Comparison of ENCODE assay signal across 1 cellular context in the genomic region with DNA sequence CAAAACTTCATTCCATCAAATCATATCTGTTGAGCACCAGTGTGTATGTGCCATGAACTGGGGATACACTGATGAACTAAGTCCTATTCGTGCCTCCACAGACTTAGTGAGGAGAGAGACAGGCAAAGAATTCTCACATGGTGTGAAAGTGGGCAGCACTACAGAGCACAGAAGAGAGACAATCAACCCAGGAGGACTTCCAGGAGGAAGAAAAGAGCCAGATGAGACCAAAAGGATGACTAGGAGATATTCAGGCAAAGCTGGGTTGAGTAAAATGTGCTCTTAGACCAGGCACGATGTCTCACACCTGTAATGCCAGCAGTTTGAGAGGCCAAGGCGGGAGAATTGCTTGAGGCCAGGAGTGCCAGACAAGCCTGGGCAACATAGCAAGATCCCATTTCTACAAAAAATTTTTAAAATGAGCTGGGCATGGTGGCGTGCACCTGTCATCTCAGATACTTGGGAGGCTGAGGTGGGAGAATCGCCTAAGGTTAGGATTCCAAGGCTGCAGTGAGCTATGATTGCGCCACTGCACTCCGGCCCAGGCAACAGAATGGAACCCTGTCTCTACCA.
TF ChIP-seq lines count a peak whose summit lies in the region.

No MANE protein-coding gene starts in this region.

TF ChIP-seq in K562, 482 proteins besides CTCF, POLR2A, EP300 and RAD21:
- TF ChIP-seq, protein P1, sequence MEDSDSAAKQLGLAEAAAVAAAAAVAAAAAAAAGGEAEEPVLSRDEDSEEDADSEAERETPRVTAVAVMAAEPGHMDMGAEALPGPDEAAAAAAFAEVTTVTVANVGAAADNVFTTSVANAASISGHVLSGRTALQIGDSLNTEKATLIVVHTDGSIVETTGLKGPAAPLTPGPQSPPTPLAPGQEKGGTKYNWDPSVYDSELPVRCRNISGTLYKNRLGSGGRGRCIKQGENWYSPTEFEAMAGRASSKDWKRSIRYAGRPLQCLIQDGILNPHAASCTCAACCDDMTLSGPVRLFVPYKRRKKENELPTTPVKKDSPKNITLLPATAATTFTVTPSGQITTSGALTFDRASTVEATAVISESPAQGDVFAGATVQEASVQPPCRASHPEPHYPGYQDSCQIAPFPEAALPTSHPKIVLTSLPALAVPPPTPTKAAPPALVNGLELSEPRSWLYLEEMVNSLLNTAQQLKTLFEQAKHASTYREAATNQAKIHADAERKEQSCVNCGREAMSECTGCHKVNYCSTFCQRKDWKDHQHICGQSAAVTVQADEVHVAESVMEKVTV (CRISPR knock-in tag; IDR thresholded peaks at IDR 0.05), result no peak
- TF ChIP-seq BCOR (IDR thresholded peaks at IDR 0.05) (peak; percentile 45; the same call in 1 of the 2 replicates), ZFP36 (IDR thresholded peaks at IDR 0.05; ENCODE audit: low read depth, low read length, partially characterized antibody) (peak; percentile 84), RBM25 (IDR thresholded peaks at IDR 0.05; ENCODE audit: low read depth, low read length, severe bottlenecking) (peak; percentile 68), RBM34 (IDR thresholded peaks at IDR 0.05; ENCODE audit: borderline replicate concordance, insufficient read depth, low read length) (no peak), TBL1XR1 (IDR thresholded peaks at IDR 0.05; ENCODE audit: low read length in 2 of 2) (no peak), NR2F6 (CRISPR knock-in tag; IDR thresholded peaks at IDR 0.05) (no peak), MTA1 (IDR thresholded peaks at IDR 0.05; ENCODE audit: borderline replicate concordance) (no peak), ZNF146 (CRISPR knock-in tag; IDR thresholded peaks at IDR 0.05; ENCODE audit: unreplicated experiment) (no peak), CREB5 (CRISPR knock-in tag; IDR thresholded peaks at IDR 0.05) (no peak), KDM1A (IDR thresholded peaks at IDR 0.05) (no peak), ZSCAN29 (IDR thresholded peaks at IDR 0.05) (no peak), ZNF316 (IDR thresholded peaks at IDR 0.05) (no peak), KLF10 (CRISPR knock-in tag; IDR thresholded peaks at IDR 0.05) (no peak), RBM39 (optimal IDR thresholded peaks at IDR 0.05; ENCODE audit: low read depth, low read length) (no peak), ZNF384 (IDR thresholded peaks at IDR 0.05; ENCODE audit: low read depth, low read length) (no peak), FUS (optimal IDR thresholded peaks at IDR 0.05; ENCODE audit: low read depth, low read length) (no peak), IFI16 (CRISPR knock-in tag; IDR thresholded peaks at IDR 0.05) (no peak), SREBF2 (CRISPR knock-in tag; IDR thresholded peaks at IDR 0.05) (no peak), ZNF121 (CRISPR knock-in tag; conservative IDR thresholded peaks at IDR 0.05) (peak; percentile 95), NCOA1 (IDR thresholded peaks at IDR 0.05; ENCODE audit: low read depth) (no peak), FOXP4 (CRISPR knock-in tag; IDR thresholded peaks at IDR 0.05; ENCODE audit: borderline replicate concordance) (no peak), ZNF589 (CRISPR knock-in tag; IDR thresholded peaks at IDR 0.05; ENCODE audit: low read depth) (no peak), TAF1 (IDR thresholded peaks at IDR 0.05; ENCODE audit: control insufficient read depth, extremely low read depth, insufficient read depth, low read length, severe bottlenecking) (no peak), ZNF134 (CRISPR knock-in tag; conservative IDR thresholded peaks at IDR 0.05) (no peak)
- TF ChIP-seq, protein P2, sequence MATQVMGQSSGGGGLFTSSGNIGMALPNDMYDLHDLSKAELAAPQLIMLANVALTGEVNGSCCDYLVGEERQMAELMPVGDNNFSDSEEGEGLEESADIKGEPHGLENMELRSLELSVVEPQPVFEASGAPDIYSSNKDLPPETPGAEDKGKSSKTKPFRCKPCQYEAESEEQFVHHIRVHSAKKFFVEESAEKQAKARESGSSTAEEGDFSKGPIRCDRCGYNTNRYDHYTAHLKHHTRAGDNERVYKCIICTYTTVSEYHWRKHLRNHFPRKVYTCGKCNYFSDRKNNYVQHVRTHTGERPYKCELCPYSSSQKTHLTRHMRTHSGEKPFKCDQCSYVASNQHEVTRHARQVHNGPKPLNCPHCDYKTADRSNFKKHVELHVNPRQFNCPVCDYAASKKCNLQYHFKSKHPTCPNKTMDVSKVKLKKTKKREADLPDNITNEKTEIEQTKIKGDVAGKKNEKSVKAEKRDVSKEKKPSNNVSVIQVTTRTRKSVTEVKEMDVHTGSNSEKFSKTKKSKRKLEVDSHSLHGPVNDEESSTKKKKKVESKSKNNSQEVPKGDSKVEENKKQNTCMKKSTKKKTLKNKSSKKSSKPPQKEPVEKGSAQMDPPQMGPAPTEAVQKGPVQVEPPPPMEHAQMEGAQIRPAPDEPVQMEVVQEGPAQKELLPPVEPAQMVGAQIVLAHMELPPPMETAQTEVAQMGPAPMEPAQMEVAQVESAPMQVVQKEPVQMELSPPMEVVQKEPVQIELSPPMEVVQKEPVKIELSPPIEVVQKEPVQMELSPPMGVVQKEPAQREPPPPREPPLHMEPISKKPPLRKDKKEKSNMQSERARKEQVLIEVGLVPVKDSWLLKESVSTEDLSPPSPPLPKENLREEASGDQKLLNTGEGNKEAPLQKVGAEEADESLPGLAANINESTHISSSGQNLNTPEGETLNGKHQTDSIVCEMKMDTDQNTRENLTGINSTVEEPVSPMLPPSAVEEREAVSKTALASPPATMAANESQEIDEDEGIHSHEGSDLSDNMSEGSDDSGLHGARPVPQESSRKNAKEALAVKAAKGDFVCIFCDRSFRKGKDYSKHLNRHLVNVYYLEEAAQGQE (CRISPR knock-in tag; IDR thresholded peaks at IDR 0.05; ENCODE audit: low read depth), result no peak
- TF ChIP-seq, protein P3, sequence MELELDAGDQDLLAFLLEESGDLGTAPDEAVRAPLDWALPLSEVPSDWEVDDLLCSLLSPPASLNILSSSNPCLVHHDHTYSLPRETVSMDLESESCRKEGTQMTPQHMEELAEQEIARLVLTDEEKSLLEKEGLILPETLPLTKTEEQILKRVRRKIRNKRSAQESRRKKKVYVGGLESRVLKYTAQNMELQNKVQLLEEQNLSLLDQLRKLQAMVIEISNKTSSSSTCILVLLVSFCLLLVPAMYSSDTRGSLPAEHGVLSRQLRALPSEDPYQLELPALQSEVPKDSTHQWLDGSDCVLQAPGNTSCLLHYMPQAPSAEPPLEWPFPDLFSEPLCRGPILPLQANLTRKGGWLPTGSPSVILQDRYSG (tag; conservative IDR thresholded peaks at IDR 0.05; ENCODE audit: low read depth), result no peak
- TF ChIP-seq, protein P4, sequence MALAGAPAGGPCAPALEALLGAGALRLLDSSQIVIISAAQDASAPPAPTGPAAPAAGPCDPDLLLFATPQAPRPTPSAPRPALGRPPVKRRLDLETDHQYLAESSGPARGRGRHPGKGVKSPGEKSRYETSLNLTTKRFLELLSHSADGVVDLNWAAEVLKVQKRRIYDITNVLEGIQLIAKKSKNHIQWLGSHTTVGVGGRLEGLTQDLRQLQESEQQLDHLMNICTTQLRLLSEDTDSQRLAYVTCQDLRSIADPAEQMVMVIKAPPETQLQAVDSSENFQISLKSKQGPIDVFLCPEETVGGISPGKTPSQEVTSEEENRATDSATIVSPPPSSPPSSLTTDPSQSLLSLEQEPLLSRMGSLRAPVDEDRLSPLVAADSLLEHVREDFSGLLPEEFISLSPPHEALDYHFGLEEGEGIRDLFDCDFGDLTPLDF (CRISPR knock-in tag; IDR thresholded peaks at IDR 0.05), result no peak
- TF ChIP-seq, protein P5, sequence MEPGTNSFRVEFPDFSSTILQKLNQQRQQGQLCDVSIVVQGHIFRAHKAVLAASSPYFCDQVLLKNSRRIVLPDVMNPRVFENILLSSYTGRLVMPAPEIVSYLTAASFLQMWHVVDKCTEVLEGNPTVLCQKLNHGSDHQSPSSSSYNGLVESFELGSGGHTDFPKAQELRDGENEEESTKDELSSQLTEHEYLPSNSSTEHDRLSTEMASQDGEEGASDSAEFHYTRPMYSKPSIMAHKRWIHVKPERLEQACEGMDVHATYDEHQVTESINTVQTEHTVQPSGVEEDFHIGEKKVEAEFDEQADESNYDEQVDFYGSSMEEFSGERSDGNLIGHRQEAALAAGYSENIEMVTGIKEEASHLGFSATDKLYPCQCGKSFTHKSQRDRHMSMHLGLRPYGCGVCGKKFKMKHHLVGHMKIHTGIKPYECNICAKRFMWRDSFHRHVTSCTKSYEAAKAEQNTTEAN (CRISPR knock-in tag; IDR thresholded peaks at IDR 0.05), result no peak
- TF ChIP-seq, protein P6, sequence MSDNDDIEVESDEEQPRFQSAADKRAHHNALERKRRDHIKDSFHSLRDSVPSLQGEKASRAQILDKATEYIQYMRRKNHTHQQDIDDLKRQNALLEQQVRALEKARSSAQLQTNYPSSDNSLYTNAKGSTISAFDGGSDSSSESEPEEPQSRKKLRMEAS (CRISPR knock-in tag; IDR thresholded peaks at IDR 0.05), result no peak
- TF ChIP-seq, protein P7, sequence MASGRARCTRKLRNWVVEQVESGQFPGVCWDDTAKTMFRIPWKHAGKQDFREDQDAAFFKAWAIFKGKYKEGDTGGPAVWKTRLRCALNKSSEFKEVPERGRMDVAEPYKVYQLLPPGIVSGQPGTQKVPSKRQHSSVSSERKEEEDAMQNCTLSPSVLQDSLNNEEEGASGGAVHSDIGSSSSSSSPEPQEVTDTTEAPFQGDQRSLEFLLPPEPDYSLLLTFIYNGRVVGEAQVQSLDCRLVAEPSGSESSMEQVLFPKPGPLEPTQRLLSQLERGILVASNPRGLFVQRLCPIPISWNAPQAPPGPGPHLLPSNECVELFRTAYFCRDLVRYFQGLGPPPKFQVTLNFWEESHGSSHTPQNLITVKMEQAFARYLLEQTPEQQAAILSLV (tag; IDR thresholded peaks at IDR 0.05), result no peak
